Comparison of ENCODE assay signal across 1 cellular context in the genomic region with DNA sequence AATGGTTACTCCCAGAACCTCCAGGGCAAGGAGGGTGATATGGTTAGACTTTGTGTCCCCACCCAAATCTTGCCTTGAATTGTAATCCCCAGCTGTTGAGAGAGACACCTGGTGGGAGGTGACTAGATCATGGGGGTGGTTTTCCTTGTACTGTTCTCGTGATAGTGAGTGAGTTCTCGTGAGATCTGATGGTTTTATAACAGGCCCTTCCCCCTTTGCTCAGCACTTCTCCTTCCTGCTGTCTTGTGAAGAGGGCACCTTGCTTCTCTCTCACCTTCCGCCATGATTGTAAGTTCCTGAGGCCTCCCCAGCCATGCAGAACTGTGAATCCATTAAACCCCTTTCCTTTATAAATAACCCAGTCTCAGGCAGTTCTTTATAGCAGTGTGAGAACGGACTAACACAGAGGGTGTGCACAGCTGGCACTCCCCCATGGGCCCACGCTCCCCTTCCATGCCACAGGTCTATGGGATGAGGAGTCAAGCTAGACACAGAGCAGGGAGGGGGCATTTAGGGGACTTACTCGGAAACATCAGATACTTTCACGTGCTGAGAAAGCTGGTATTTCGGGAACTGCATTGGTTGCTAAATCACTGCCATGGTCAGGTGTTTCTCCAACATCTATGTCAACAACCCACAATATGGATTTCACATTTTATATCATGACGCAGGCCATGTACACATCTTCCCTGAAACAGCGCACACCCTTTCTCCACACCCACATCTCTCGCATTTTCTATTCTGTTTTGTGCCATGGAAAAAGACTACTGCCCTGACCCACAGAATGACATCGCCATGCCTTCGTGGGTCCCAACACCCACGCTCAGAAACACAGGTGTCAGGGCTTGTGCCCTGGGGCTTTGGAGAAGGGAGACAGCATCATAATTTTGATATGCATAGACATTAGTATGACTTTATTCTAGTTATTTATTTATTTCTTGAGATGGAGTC.
TF ChIP-seq lines count a peak whose summit lies in the region.

No MANE protein-coding gene starts in this region.

TF ChIP-seq in K562, 482 proteins besides CTCF, POLR2A, EP300 and RAD21:
- peak; percentile 91 for TF ChIP-seq CHD2 (IDR thresholded peaks at IDR 0.05; ENCODE audit: low read depth, low read length)
- TF ChIP-seq, protein P1, sequence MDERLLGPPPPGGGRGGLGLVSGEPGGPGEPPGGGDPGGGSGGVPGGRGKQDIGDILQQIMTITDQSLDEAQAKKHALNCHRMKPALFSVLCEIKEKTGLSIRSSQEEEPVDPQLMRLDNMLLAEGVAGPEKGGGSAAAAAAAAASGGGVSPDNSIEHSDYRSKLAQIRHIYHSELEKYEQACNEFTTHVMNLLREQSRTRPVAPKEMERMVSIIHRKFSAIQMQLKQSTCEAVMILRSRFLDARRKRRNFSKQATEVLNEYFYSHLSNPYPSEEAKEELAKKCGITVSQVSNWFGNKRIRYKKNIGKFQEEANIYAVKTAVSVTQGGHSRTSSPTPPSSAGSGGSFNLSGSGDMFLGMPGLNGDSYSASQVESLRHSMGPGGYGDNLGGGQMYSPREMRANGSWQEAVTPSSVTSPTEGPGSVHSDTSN (CRISPR knock-in tag; IDR thresholded peaks at IDR 0.05; ENCODE audit: low read depth), result no peak
- TF ChIP-seq, protein P1 (tag; conservative IDR thresholded peaks at IDR 0.05; ENCODE audit: low read depth), result no peak
- TF ChIP-seq CBX5 (IDR thresholded peaks at IDR 0.05; ENCODE audit: borderline replicate concordance, low read depth), result 0 out of 2 replicates have a peak, but pooled peaks have one; percentile 33
- TF ChIP-seq CBX3 (IDR thresholded peaks at IDR 0.05; ENCODE audit: borderline replicate concordance in 1 of 2, low read length in 2 of 2), result peak in 1 of 2 experiments; percentile 91; a peak in 1 of 3 replicates
- TF ChIP-seq, protein P2, sequence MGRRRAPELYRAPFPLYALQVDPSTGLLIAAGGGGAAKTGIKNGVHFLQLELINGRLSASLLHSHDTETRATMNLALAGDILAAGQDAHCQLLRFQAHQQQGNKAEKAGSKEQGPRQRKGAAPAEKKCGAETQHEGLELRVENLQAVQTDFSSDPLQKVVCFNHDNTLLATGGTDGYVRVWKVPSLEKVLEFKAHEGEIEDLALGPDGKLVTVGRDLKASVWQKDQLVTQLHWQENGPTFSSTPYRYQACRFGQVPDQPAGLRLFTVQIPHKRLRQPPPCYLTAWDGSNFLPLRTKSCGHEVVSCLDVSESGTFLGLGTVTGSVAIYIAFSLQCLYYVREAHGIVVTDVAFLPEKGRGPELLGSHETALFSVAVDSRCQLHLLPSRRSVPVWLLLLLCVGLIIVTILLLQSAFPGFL (CRISPR knock-in tag; IDR thresholded peaks at IDR 0.05), result no peak
- TF ChIP-seq, protein P3, sequence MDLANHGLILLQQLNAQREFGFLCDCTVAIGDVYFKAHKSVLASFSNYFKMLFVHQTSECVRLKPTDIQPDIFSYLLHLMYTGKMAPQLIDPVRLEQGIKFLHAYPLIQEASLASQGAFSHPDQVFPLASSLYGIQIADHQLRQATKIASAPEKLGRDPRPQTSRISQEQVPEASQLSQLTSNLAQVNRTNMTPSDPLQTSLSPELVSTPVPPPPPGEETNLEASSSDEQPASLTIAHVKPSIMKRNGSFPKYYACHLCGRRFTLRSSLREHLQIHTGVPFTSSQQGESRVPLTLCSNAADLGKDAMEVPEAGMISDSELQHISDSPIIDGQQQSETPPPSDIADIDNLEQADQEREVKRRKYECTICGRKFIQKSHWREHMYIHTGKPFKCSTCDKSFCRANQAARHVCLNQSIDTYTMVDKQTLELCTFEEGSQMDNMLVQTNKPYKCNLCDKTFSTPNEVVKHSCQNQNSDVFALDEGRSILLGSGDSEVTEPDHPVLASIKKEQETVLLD (IDR thresholded peaks at IDR 0.05), result no peak
- 0 out of 2 replicates have a peak, but pooled peaks have one; percentile 7 for TF ChIP-seq CBFA2T3 (IDR thresholded peaks at IDR 0.05)
- 0 out of 2 replicates have a peak, but pooled peaks have one; percentile 18 for TF ChIP-seq CC2D1A (IDR thresholded peaks at IDR 0.05)
- no peak for TF ChIP-seq ZSCAN29 (IDR thresholded peaks at IDR 0.05)
- peak in 1 of 3 experiments; percentile 58 for TF ChIP-seq YY1 (IDR thresholded peaks at IDR 0.05; ENCODE audit: borderline replicate concordance in 1 of 3, control insufficient read depth in 1 of 3, extremely low read depth in 1 of 3, insufficient read depth in 3 of 3, insufficient read length in 1 of 3, insufficient replicate concordance in 2 of 3, low read depth in 1 of 3, low read length in 2 of 3)
- peak; percentile 84 for TF ChIP-seq ZNF41 (CRISPR knock-in tag; conservative IDR thresholded peaks at IDR 0.05)
- 0 out of 4 replicates have a peak, but pooled peaks of 1 of the 2 experiments have one; percentile 53 for TF ChIP-seq TRIM24 (IDR thresholded peaks at IDR 0.05)
